Comparison of ENCODE assay signal across 18 cellular contexts in the genomic region with DNA sequence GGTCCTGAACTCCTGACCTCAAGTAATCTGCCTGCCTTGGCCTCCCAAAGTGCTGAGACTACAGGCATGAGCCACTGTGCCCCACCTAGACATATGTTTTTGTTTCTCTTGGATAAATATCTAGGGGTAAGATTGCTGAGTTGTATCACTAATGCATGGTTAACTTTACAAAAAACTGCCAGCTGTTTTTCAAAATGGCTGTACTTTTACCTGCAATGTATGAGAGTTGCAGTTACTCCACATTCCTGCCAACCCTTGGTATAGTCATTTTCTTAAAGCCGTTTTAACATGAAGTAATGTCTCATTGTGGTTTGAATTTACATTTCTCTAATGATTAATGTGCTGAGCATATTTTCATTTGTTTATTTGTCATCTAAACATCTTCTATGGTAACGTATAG.
"Had no signal": no experiment of that assay in that cellular context is flagged by ENCODE, and none has a peak within 500 bp of the region (broad histone marks: within the 10 kb centered on the region; RNA-seq: fewer than 3 reads in every experiment).

No MANE protein-coding gene starts in this region.

- H3K4me3 ChIP-seq: ascending aorta, esophagus squamous epithelium, tibial nerve, vagina had no signal

- H3K9me3 ChIP-seq: ascending aorta, esophagus squamous epithelium, tibial nerve, vagina had no signal

- H3K4me1 Mint-ChIP-seq: nephron progenitor cell had no signal

- H3K4me1 ChIP-seq: ascending aorta, esophagus squamous epithelium, vagina had no signal

- H3K4me3 Mint-ChIP-seq: activated CD4-positive, alpha-beta memory T cell treated with anti-CD3 and anti-CD28 coated beads, Interleukin-2, amount 10 ng/mL, durations not matched to agents 7 days and 5 days; activated naive CD4-positive, alpha-beta T cell treated with anti-CD3 and anti-CD28 coated beads for 36 hours; activated naive CD8-positive, alpha-beta T cell treated with anti-CD3 and anti-CD28 coated beads, Interleukin-2, amount 50 U/mL, for 24 hours; nephron progenitor cell had no signal

- DNase-seq: activated CD4-positive, alpha-beta memory T cell treated with anti-CD3 and anti-CD28 coated beads, Interleukin-2, amount 10 ng/mL, durations not matched to agents 7 days and 5 days; activated CD4-positive, CD25-positive, alpha-beta regulatory T cell treated with anti-CD3 and anti-CD28 coated beads, Interleukin-2, amount 50 U/mL, for 72 hours; activated CD8-positive, alpha-beta memory T cell treated with anti-CD3 and anti-CD28 coated beads, Interleukin-2, amount 50 U/mL, for 4 hours; activated naive CD4-positive, alpha-beta T cell treated with anti-CD3 and anti-CD28 coated beads for 36 hours; activated naive CD8-positive, alpha-beta T cell treated with anti-CD3 and anti-CD28 coated beads, Interleukin-2, amount 50 U/mL, for 24 hours; esophagus squamous epithelium; glutamatergic neuron; mesendoderm; nephron progenitor cell; occipital lobe; right cardiac atrium; stimulated activated CD4-positive, alpha-beta T cell treated with anti-CD3 and anti-CD28 coated beads, Interleukin-4, amount 100 ng/mL, for 24 hours; stimulated activated naive CD4-positive, alpha-beta T cell treated with Interleukin-2 at 50 U/mL for 16 hours; substantia nigra had no signal

- H3K27me3 Mint-ChIP-seq: activated CD4-positive, alpha-beta memory T cell treated with anti-CD3 and anti-CD28 coated beads, Interleukin-2, amount 10 ng/mL, durations not matched to agents 7 days and 5 days; activated naive CD8-positive, alpha-beta T cell treated with anti-CD3 and anti-CD28 coated beads, Interleukin-2, amount 50 U/mL, for 24 hours had no signal

- H3K27ac Mint-ChIP-seq: activated CD4-positive, alpha-beta memory T cell treated with anti-CD3 and anti-CD28 coated beads, Interleukin-2, amount 10 ng/mL, durations not matched to agents 7 days and 5 days; activated naive CD4-positive, alpha-beta T cell treated with anti-CD3 and anti-CD28 coated beads for 36 hours; activated naive CD8-positive, alpha-beta T cell treated with anti-CD3 and anti-CD28 coated beads, Interleukin-2, amount 50 U/mL, for 24 hours; nephron progenitor cell had no signal

- H3K27me3 ChIP-seq: ascending aorta, esophagus squamous epithelium, tibial nerve, vagina had no signal

- FAIRE-seq: small intestine had no signal

- H3K27ac ChIP-seq: ascending aorta, esophagus squamous epithelium, tibial nerve, vagina had no signal

- ATAC-seq: activated naive CD8-positive, alpha-beta T cell treated with anti-CD3 and anti-CD28 coated beads, Interleukin-2, amount 50 U/mL, for 24 hours; right cardiac atrium had no signal

- H3K9me3 Mint-ChIP-seq: activated naive CD8-positive, alpha-beta T cell treated with anti-CD3 and anti-CD28 coated beads, Interleukin-2, amount 50 U/mL, for 24 hours; nephron progenitor cell had no signal
